In genomic region chr3:194277547-194278091, GRCh38 we compare ENCODE assay signal across 9 cellular contexts.
DNase-seq lines count a peak whose midpoint lies in the region; ATAC-seq, FAIRE-seq and TF ChIP-seq lines count a peak whose summit lies in the region.
"Had no signal": no experiment of that assay in that cellular context is flagged by ENCODE, and none has a peak within 500 bp of the region (broad histone marks: within the 10 kb centered on the region; RNA-seq: fewer than 3 reads in every experiment).

No MANE protein-coding gene starts in this region.

- no peaks in the 10 kb centered on the region for H3K9me3 Mint-ChIP-seq in osteocyte (ENCODE audit: unreplicated experiment)
- H3K9me3 Mint-ChIP-seq: CD4-positive, alpha-beta T cell had no signal

- peak; percentile 80 for ATAC-seq in Right ventricle myocardium superior (ENCODE audit: poor library complexity)
- no peak for ATAC-seq in GM21526 (IDR thresholded peaks at IDR 0.05; ENCODE audit: low FRiP score, unreplicated experiment)

- no peak for TF ChIP-seq CTCF in osteocyte (IDR thresholded peaks at IDR 0.05)
- no peak for TF ChIP-seq CTCF in GM20000 (IDR thresholded peaks at IDR 0.05; ENCODE audit: extremely low read depth, missing control alignments)

- no peak overlapping the region for H3K4me3 Mint-ChIP-seq in osteocyte (ENCODE audit: unreplicated experiment)
- H3K4me3 Mint-ChIP-seq: CD4-positive, alpha-beta T cell had no signal

- no peaks in the 10 kb centered on the region for H3K36me3 Mint-ChIP-seq in osteocyte (ENCODE audit: unreplicated experiment)

- intact Hi-C loops in Right ventricle myocardium superior (cut with DNase I), result no loop called here

- H3K4me1 Mint-ChIP-seq in osteocyte (ENCODE audit: unreplicated experiment), result peaks cover 46% of the 10 kb centered on the region

- DNase-seq in AG08395 (ENCODE audit: low spot score), result peak; percentile 76
- peak; percentile 39 for DNase-seq in SK-N-DZ (ENCODE audit: low spot score)
- DNase-seq in Right ventricle myocardium superior, result peak; percentile 80
- no peak for DNase-seq in osteocyte (ENCODE audit: extremely low spot score, unreplicated experiment)
- no peak for DNase-seq in activated CD4-positive, alpha-beta T cell treated with anti-CD3 and anti-CD28 coated beads for 48 hours
- DNase-seq in GM19239 (ENCODE audit: insufficient read length, low spot score), result no peak
- DNase-seq in GM20000 (ENCODE audit: low spot score), result no peak

- no peak for FAIRE-seq in GM19239 (lab: Jason Lieb, UNC)

- H3K27ac Mint-ChIP-seq in osteocyte (ENCODE audit: unreplicated experiment), result peak overlapping the region; percentile 21
- H3K27ac Mint-ChIP-seq: CD4-positive, alpha-beta T cell had no signal

- peaks cover 27% of the 10 kb centered on the region for H3K27me3 Mint-ChIP-seq in osteocyte (ENCODE audit: unreplicated experiment)

Comparison
In these comparisons a context has a peak if more than half of its experiments do, and no peak if none do; other contexts are left out.
1. DNase-seq: peak in AG08395 (single experiment), SK-N-DZ (single experiment) and Right ventricle myocardium superior (single experiment); none in osteocyte (single experiment), activated CD4-positive, alpha-beta T cell treated with anti-CD3 and anti-CD28 coated beads for 48 hours (single experiment), GM19239 (single experiment) and GM20000 (single experiment).